8 cellular contexts compared by ENCODE assay signal in the genomic region with DNA sequence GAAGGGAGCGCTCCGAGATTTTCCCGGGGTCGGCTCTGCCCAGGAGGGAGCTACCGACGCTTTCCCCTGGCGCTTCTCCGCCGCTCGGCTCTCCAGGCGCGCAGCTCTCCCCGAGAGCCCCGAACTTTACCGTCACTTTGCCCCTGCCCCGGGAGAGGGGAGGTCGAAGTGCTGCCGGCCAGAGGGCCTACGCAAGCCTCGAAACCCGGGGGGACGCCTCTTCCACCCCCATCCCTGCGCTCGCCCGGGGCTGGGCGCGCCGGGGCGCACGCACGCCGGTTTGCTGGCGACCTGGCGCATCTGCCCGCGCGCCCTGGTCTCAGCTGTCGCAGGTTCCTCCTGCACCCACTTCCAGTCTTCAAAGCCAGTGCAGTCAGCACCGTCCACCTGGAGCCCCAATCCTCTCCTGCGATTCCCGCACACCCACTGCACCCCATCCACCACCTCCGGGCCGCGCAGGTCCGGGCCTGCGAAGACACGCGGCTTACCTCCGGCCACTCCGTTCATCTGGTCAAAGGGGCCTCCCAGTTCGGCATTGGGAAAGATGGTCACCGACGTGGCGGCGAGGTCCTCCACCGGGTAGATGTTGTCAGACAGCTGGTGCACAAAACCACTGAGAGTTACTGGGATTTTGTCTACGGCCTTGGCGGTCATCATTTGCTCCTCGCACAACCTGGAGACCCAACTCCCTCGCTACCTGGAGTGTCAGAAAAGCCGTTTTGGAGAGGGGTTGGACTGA. TPM values are rescaled to one million over a fixed set of nuclear protein-coding genes. Genes with fewer than 3 reads are reported as not detected.
DNase-seq lines count a peak whose midpoint lies in the region; ATAC-seq, FAIRE-seq and TF ChIP-seq lines count a peak whose summit lies in the region.

No MANE protein-coding gene starts in this region.

- intact Hi-C loops in pancreas (cut with DNase I) = loop anchor here in 1 of 3 donors (10.0 kb wide), 1 partner anchor 221 kb away; no protein-coding TSS in a partner anchor

- TF ChIP-seq CTCF in HFFc6 (IDR thresholded peaks at IDR 0.05) (no peak), pancreas (IDR thresholded peaks at IDR 0.05) (no peak)

- peaks cover 0 to 33% (median 4%) of the 10 kb centered on the region in 4 donors for H3K27me3 ChIP-seq in pancreas

- peak overlapping the region; percentile 75 for H3K27ac Mint-ChIP-seq in HFFc6

- no peaks in the 10 kb centered on the region for H3K9me3 ChIP-seq in pancreas

- no peaks in the 10 kb centered on the region for H3K36me3 Mint-ChIP-seq in HFFc6 (ENCODE audit: low read depth)

- peak overlapping the region in 3 of 4 donors; percentile 79 to 93 (median 87) for H3K4me3 ChIP-seq in pancreas

- H3K4me1 ChIP-seq in pancreas = peaks cover 14 to 21% (median 18%) of the 10 kb centered on the region in 3 donors

- peaks cover 29% of the 10 kb centered on the region for H3K27me3 Mint-ChIP-seq in HFFc6 (ENCODE audit: insufficient read depth)

- 2% methylated on average over 51 to 61 of the region's 61 CpGs for whole genome bisulfite sequencing in pancreas, 2 donors

- H3K4me1 Mint-ChIP-seq in HFFc6 (ENCODE audit: low read depth) = peaks cover 32% of the 10 kb centered on the region

- no peaks in the 10 kb centered on the region for H3K9me3 Mint-ChIP-seq in HFFc6

- no peaks in the 10 kb centered on the region for H3K36me3 ChIP-seq in pancreas

- no peak overlapping the region for H3K27ac ChIP-seq in pancreas

- no peak for ATAC-seq in pancreas
- ATAC-seq in HG03378 (IDR thresholded peaks at IDR 0.05; ENCODE audit: unreplicated experiment) = no peak
- no peak for ATAC-seq in GM18870 (IDR thresholded peaks at IDR 0.05; ENCODE audit: unreplicated experiment)
- ATAC-seq in HG03139 (IDR thresholded peaks at IDR 0.05; ENCODE audit: unreplicated experiment) = no peak

- FAIRE-seq in pancreas (lab: Jason Lieb, UNC) = no peak

- no peak for DNase-seq in HFFc6
- peak; percentile 47 for DNase-seq in activated CD8-positive, alpha-beta memory T cell treated with anti-CD3 and anti-CD28 coated beads, Interleukin-2, amount 50 U/mL, for 4 hours
- DNase-seq in foreskin melanocyte = peak; percentile 22
- peak in 4 of 6 donors; percentile 27 to 81 (median 48) for DNase-seq in pancreas
- no peak for DNase-seq in NCI-H187 treated with DMSO at 0.1 percent for 48 hours (lab: John Stamatoyannopoulos, UW)

- peak overlapping the region; percentile 91 for H3K4me3 Mint-ChIP-seq in HFFc6

RNA-seq across cellular contexts. Expression of gene EGR2, which starts 0.6 kb away (rescaled TPM):
- total RNA-seq in HFFc6 (2021; fragmentation: NEBNext Ultra II Directional; extraction: Animal tissue kit (Norgen Biotek cat#: 25700)) = under 1 TPM; 0.13 to 0.64 (median 0.26) TPM
- 1 to 10 TPM in 3 of 6 donors, under 1 TPM in 3; 0.42 to 2.7 (median 1.2) TPM for total RNA-seq in pancreas
- under 1 TPM; 0.61 to 0.68 TPM for polyA plus RNA-seq in pancreas

RNA-seq across cellular contexts. Expression of gene ADO, which starts 11.0 kb away (rescaled TPM):
- 10 to 100 TPM; 13.7 to 19.2 (median 16.5) TPM for total RNA-seq in HFFc6 (2021; fragmentation: NEBNext Ultra II Directional; extraction: Animal tissue kit (Norgen Biotek cat#: 25700))
- total RNA-seq in pancreas = 1 to 10 TPM; 3.7 to 9.6 (median 5.7) TPM
- 1 to 10 TPM; 2.4 to 5.5 TPM for polyA plus RNA-seq in pancreas

Comparison
In these comparisons a context has a peak if more than half of its experiments do, and no peak if none do; other contexts are left out.
1. DNase-seq: peak in activated CD8-positive, alpha-beta memory T cell treated with anti-CD3 and anti-CD28 coated beads, Interleukin-2, amount 50 U/mL, for 4 hours (single experiment), foreskin melanocyte (single experiment) and pancreas (4 of 6); none in HFFc6 (single experiment) and NCI-H187 treated with DMSO at 0.1 percent for 48 hours (single experiment).